Comparison of ENCODE assay signal across 1 cellular context in genomic region chr22:22787805-22788459, GRCh38.
TF ChIP-seq lines count a peak whose summit lies in the region.

No MANE protein-coding gene starts in this region.

TF ChIP-seq in HCT116, 20 proteins besides CTCF, POLR2A, EP300 and RAD21 (continued from another document):
- no peak for TF ChIP-seq SIN3A (IDR thresholded peaks at IDR 0.05; ENCODE audit: low read depth)
- TF ChIP-seq ELF1 (IDR thresholded peaks at IDR 0.05; ENCODE audit: borderline replicate concordance, low read depth): no peak
- no peak for TF ChIP-seq ATF3 (IDR thresholded peaks at IDR 0.05)
- no peak for TF ChIP-seq JUND (IDR thresholded peaks at IDR 0.05)
- no peak for TF ChIP-seq SRF (IDR thresholded peaks at IDR 0.05; ENCODE audit: low read depth)
- no peak for TF ChIP-seq SP1 (IDR thresholded peaks at IDR 0.05; ENCODE audit: low read depth)
- no peak for TF ChIP-seq MAX (IDR thresholded peaks at IDR 0.05)
- TF ChIP-seq ZNF274 (IDR thresholded peaks at IDR 0.05; ENCODE audit: low read depth, low read length): no peak
